8 cellular contexts compared by ENCODE assay signal in genomic region chr10:88157981-88158465, GRCh38.
A peak's percentile ranks its signal among the peaks of the same experiment; 100 is the strongest.
DNase-seq lines count a peak whose midpoint lies in the region; ATAC-seq and TF ChIP-seq lines count a peak whose summit lies in the region.

No MANE protein-coding gene starts in this region.

- H3K27me3 ChIP-seq in IMR-90 (ENCODE audit: control insufficient read depth, insufficient read depth, low read length) (no peaks in the 10 kb centered on the region), kidney epithelial cell (ENCODE audit: control insufficient read depth, insufficient read depth, low read length) (no peaks in the 10 kb centered on the region), tibial nerve (no peaks in the 10 kb centered on the region)

- in situ Hi-C loops in IMR-90 (cut with MboI; ENCODE audit: low sequenced_read_pairs), result no loop called here
- in situ Hi-C loops in astrocyte of the spinal cord (cut with HindIII; ENCODE audit: low sequenced_read_pairs), result no loop called here

- H3K9me1 ChIP-seq in IMR-90 (ENCODE audit: insufficient read depth, low read length), result peaks cover 21% of the 10 kb centered on the region

- H2AFZ ChIP-seq in IMR-90 (replicated peaks; ENCODE audit: low read length, poor library complexity), result peak overlapping the region; percentile 50

- H3K9ac ChIP-seq in IMR-90 (ENCODE audit: low read depth, low read length), result 0 out of 2 replicates have a peak overlapping the region, but pooled peaks have one; percentile 3

- CTCF ChIA-PET in IMR-90 (lab: Yijun Ruan, JAX), result no interaction called here

- H2AK5ac ChIP-seq in IMR-90 (ENCODE audit: low read depth, low read length), result no peak overlapping the region

- WGBS in IMR-90 (ENCODE audit: extremely low coverage in 2 of 2, insufficient read length in 1 of 2), 2 experiments, result 0% methylated on average over 2 of the region's 2 CpGs; no CpG with 5 or more reads in 1 of the 2 experiments
- 14 to 15% methylated on average over 2 of the region's 2 CpGs for WGBS in tibial nerve, 2 donors

- peak overlapping the region; percentile 1 to 74; a peak in 3 of 4 replicates for H4K8ac ChIP-seq in IMR-90 (ENCODE audit: low read depth in 2 of 2, low read length in 2 of 2)

- H2BK15ac ChIP-seq in IMR-90 (ENCODE audit: low read depth, low read length), result peak overlapping the region; percentile 25; the same call in 2 of the 3 replicates

- DNase-seq in IMR-90 (peak; percentile 96), astrocyte of the spinal cord (ENCODE audit: low read depth, low spot score) (peak; percentile 88), kidney epithelial cell (ENCODE audit: low read depth) (peak; percentile 85), tibial nerve (ENCODE audit: low spot score in 2 of 2) (peak in 1 of 2 donors; percentile 48), hypothalamus (lab: John Stamatoyannopoulos, UW) (no peak), T-helper 9 cell (no peak), inferior parietal cortex (ENCODE audit: extremely low spot score) (no peak)

- H4K20me1 ChIP-seq in IMR-90 (ENCODE audit: insufficient read depth, low read length), result no peaks in the 10 kb centered on the region

- dilution Hi-C loops in IMR-90 (cut with HindIII; ENCODE audit: low sequenced_read_pairs, unreplicated experiment), result no loop called here

- H3K4ac ChIP-seq in IMR-90 (ENCODE audit: low read depth, low read length), result peak overlapping the region; percentile 97

- peak overlapping the region; percentile 91 for H3K18ac ChIP-seq in IMR-90 (ENCODE audit: low read depth, low read length)

- POLR2A ChIA-PET in IMR-90 (lab: Charles Lee; ENCODE audit: unreplicated experiment), result interaction anchor here (0.7 kb wide), 1 partner anchor 408 kb away, joined by 3 read pairs; no protein-coding TSS in a partner anchor

- BruUV-seq in IMR-90 (replicated peaks; lab: Mats Ljungman, UMichigan), result no TSS peak

- intact Hi-C loops in IMR-90 (cut with micrococcal nuclease), result loop anchor here (1.0 to 10.0 kb wide), 3 partner anchors 186 to 397 kb away; no protein-coding TSS in a partner anchor

- peak overlapping the region; percentile 98 for H2BK120ac ChIP-seq in IMR-90 (ENCODE audit: low read depth, low read length)

- ATAC-seq in IMR-90 (ENCODE audit: low read depth) (peak; percentile 73), HG02938 (IDR thresholded peaks at IDR 0.05; ENCODE audit: unreplicated experiment) (no peak)

- peak overlapping the region; percentile 92 for H3K14ac ChIP-seq in IMR-90 (replicated peaks; ENCODE audit: low read depth, low read length)

- H4K91ac ChIP-seq in IMR-90 (ENCODE audit: insufficient read depth, low read depth, low read length), result peak overlapping the region; percentile 80

- H2AK9ac ChIP-seq in IMR-90 (replicated peaks; ENCODE audit: low read depth, low read length, poor library complexity), result peak overlapping the region; percentile 22

- TF ChIP-seq EP300 in tibial nerve (IDR thresholded peaks at IDR 0.05), result peak in 1 of 2 donors; percentile 19

- peak overlapping the region; percentile 68 for H4K5ac ChIP-seq in IMR-90 (ENCODE audit: low read depth, low read length)

- peak overlapping the region; percentile 83 for H3K27ac ChIP-seq in IMR-90 (ENCODE audit: insufficient read depth, low read length)
- peak overlapping the region in 3 of 4 donors; percentile 50 to 75 (median 53) for H3K27ac ChIP-seq in tibial nerve

- no peak for TF ChIP-seq RAD21 in IMR-90 (IDR thresholded peaks at IDR 0.05; ENCODE audit: low read length)

- TF ChIP-seq CTCF in IMR-90 (conservative IDR thresholded peaks at IDR 0.05; ENCODE audit: low read depth, low read length), result no peak
- no peak for TF ChIP-seq CTCF in astrocyte of the spinal cord (IDR thresholded peaks at IDR 0.05; ENCODE audit: low read depth, low read length)
- no peak for TF ChIP-seq CTCF in kidney epithelial cell (IDR thresholded peaks at IDR 0.05; ENCODE audit: insufficient read depth, low read length, poor library complexity, severe bottlenecking)
- TF ChIP-seq CTCF in tibial nerve (IDR thresholded peaks at IDR 0.05), result no peak

- H3K36me3 ChIP-seq in IMR-90 (ENCODE audit: control insufficient read depth, insufficient read depth, low read length) (no peaks in the 10 kb centered on the region), kidney epithelial cell (ENCODE audit: control insufficient read depth, insufficient read depth, low read length) (no peaks in the 10 kb centered on the region), tibial nerve (no peaks in the 10 kb centered on the region)

- H3K79me1 ChIP-seq in IMR-90 (ENCODE audit: low read depth in 1 of 2, low read length in 2 of 2), result peaks cover 0 to 8% of the 10 kb centered on the region in 2 experiments; a peak in 1 of 4 replicates

- no peak overlapping the region for H3K4me3 ChIP-seq in IMR-90 (ENCODE audit: insufficient read depth, low read depth, low read length)
- H3K4me3 ChIP-seq in astrocyte of the spinal cord (ENCODE audit: low read depth, low read length), result no peak overlapping the region
- H3K4me3 ChIP-seq in kidney epithelial cell (ENCODE audit: low read depth, low read length), result no peak overlapping the region
- H3K4me3 ChIP-seq in tibial nerve, result no peak overlapping the region

- H3K9me3 ChIP-seq in IMR-90 (ENCODE audit: control insufficient read depth, insufficient read depth, low read length) (no peaks in the 10 kb centered on the region), tibial nerve (no peaks in the 10 kb centered on the region)

- peak overlapping the region; percentile 71 for H3K56ac ChIP-seq in IMR-90 (ENCODE audit: extremely low read depth, insufficient read depth, low read length)

- TF ChIP-seq POLR2A in IMR-90 (IDR thresholded peaks at IDR 0.05; ENCODE audit: low read depth, low read length) (no peak), tibial nerve (IDR thresholded peaks at IDR 0.05) (no peak)

- peak overlapping the region; percentile 94 for H3K23ac ChIP-seq in IMR-90 (ENCODE audit: low read depth, low read length)

- H3K4me1 ChIP-seq in IMR-90 (ENCODE audit: control insufficient read depth, insufficient read depth, low read length) (peaks cover 21% of the 10 kb centered on the region), tibial nerve (peaks cover 0 to 37% (median 17%) of the 10 kb centered on the region in 4 donors)

- peak overlapping the region; percentile 62 for H3K4me2 ChIP-seq in IMR-90 (ENCODE audit: low read depth, low read length)

- H2BK5ac ChIP-seq in IMR-90 (ENCODE audit: low read depth, low read length, poor library complexity, severe bottlenecking), result peak overlapping the region; percentile 96

- peak overlapping the region; percentile 93 for H2BK20ac ChIP-seq in IMR-90 (ENCODE audit: low read depth, low read length)

TF ChIP-seq in IMR-90, 13 proteins besides CTCF, POLR2A, EP300 and RAD21:
- TF ChIP-seq NFE2L2 (IDR thresholded peaks at IDR 0.05; ENCODE audit: low read depth, low read length) (no peak), RFX5 (IDR thresholded peaks at IDR 0.05; ENCODE audit: low read depth, low read length) (no peak), MAZ (IDR thresholded peaks at IDR 0.05; ENCODE audit: borderline replicate concordance, low read depth, low read length) (no peak), MAFK (IDR thresholded peaks at IDR 0.05; ENCODE audit: low read depth, low read length) (no peak), CEBPB (IDR thresholded peaks at IDR 0.05; ENCODE audit: low read depth, low read length) (peak; percentile 90), SMC3 (IDR thresholded peaks at IDR 0.05; ENCODE audit: low read depth, low read length) (no peak), FOS (IDR thresholded peaks at IDR 0.05; ENCODE audit: low read depth, low read length) (peak; percentile 88)

Comparison
In these comparisons a context has a peak if more than half of its experiments do, and no peak if none do; other contexts are left out.
1. DNase-seq: peak in IMR-90 (single experiment), astrocyte of the spinal cord (single experiment) and kidney epithelial cell (single experiment); none in hypothalamus (0 of 51), T-helper 9 cell (single experiment) and inferior parietal cortex (single experiment).